In genomic region chr12:121799175-121799841, GRCh38 we compare ENCODE assay signal across 8 cellular contexts. TPM values are rescaled to one million over a fixed set of nuclear protein-coding genes. Genes with fewer than 3 reads are reported as not detected.
A peak's percentile ranks its signal among the peaks of the same experiment; 100 is the strongest.
DNase-seq lines count a peak whose midpoint lies in the region; ATAC-seq lines count a peak whose summit lies in the region.

No MANE protein-coding gene starts in this region.

- DNase-seq in activated CD4-positive, alpha-beta T cell treated with anti-CD3 and anti-CD28 coated beads for 36 hours: peak; percentile 71
- no peak for DNase-seq in activated CD4-positive, alpha-beta T cell treated with anti-CD3 and anti-CD28 coated beads, Interleukin-2, amount 50 U/mL, for 4 hours
- peak; percentile 72 to 89 for DNase-seq in NCI-H187 (lab: John Stamatoyannopoulos, UW)
- DNase-seq in T-helper 1 cell: peak in 3 of 5 donors; percentile 59 to 76 (median 61)
- peak; percentile 69 for DNase-seq in central memory CD4-positive, alpha-beta T cell
- DNase-seq in iris pigment epithelial cell (ENCODE audit: low read depth): peak; percentile 87

- H3K36me3 ChIP-seq in skeletal muscle satellite cell (ENCODE audit: insufficient read depth, low read length): no peaks in the 10 kb centered on the region

- H3K4me3 ChIP-seq in skeletal muscle satellite cell (ENCODE audit: low read length): peak overlapping the region; percentile 74

- peaks cover 35% of the 10 kb centered on the region for H3K4me1 Mint-ChIP-seq in activated CD4-positive, alpha-beta T cell treated with anti-CD3 and anti-CD28 coated beads for 36 hours

- intact Hi-C loops in activated CD4-positive, alpha-beta T cell treated with anti-CD3 and anti-CD28 coated beads for 36 hours (cut with DNase I, micrococcal nuclease): loop anchor here in 1 of 2 experiments (10.0 kb wide), 1 partner anchor 1605 kb away; the partner anchor contains the start of gene GCN1

- peak overlapping the region; percentile 84 for H3K27ac Mint-ChIP-seq in activated CD4-positive, alpha-beta T cell treated with anti-CD3 and anti-CD28 coated beads for 36 hours

- peak overlapping the region; percentile 73 for H3K4me3 Mint-ChIP-seq in activated CD4-positive, alpha-beta T cell treated with anti-CD3 and anti-CD28 coated beads for 36 hours

- H3K4me1 ChIP-seq in skeletal muscle satellite cell (ENCODE audit: control insufficient read depth, insufficient read depth, low read length): peaks cover 67% of the 10 kb centered on the region

- POLR2A ChIA-PET in activated CD4-positive, alpha-beta T cell treated with anti-CD3 and anti-CD28 coated beads for 36 hours (lab: Charles Lee): interaction anchor here (0.5 to 1.0 kb wide), 3 partner anchors 38 to 725 kb away, joined by 3 to 4 read pairs (median 3); no protein-coding TSS in a partner anchor

- H3K4me2 ChIP-seq in skeletal muscle satellite cell (ENCODE audit: low read length): peak overlapping the region; percentile 98

- H3K27me3 Mint-ChIP-seq in activated CD4-positive, alpha-beta T cell treated with anti-CD3 and anti-CD28 coated beads for 36 hours: no peaks in the 10 kb centered on the region

- CTCF ChIA-PET in activated CD4-positive, alpha-beta T cell treated with anti-CD3 and anti-CD28 coated beads for 36 hours (lab: Charles Lee): interaction anchor here (0.6 to 11.0 kb wide), 5 partner anchors 8 to 127 kb away, joined by 3 to 439 read pairs (median 82); partner anchors contain the start of genes PSMD9 and SETD1B

- H3K9me3 ChIP-seq in skeletal muscle satellite cell (replicated peaks; ENCODE audit: low read length): no peaks in the 10 kb centered on the region

- H3K9me3 Mint-ChIP-seq in activated CD4-positive, alpha-beta T cell treated with anti-CD3 and anti-CD28 coated beads for 36 hours (ENCODE audit: low read depth): no peaks in the 10 kb centered on the region

- peak overlapping the region; percentile 99 for H3K9ac ChIP-seq in skeletal muscle satellite cell (ENCODE audit: low read depth, low read length)

- peak; percentile 3 for ATAC-seq in activated CD4-positive, alpha-beta T cell treated with anti-CD3 and anti-CD28 coated beads for 36 hours
- ATAC-seq in GM21526 (IDR thresholded peaks at IDR 0.05; ENCODE audit: low FRiP score, unreplicated experiment): no peak

- no peaks in the 10 kb centered on the region for H3K27me3 ChIP-seq in skeletal muscle satellite cell (ENCODE audit: control insufficient read depth, insufficient read depth, low read length)

- H3K36me3 Mint-ChIP-seq in activated CD4-positive, alpha-beta T cell treated with anti-CD3 and anti-CD28 coated beads for 36 hours (ENCODE audit: low read depth): peaks cover 32% of the 10 kb centered on the region

RNA-seq across cellular contexts. Expression of gene SETD1B, which starts 4.5 kb away (rescaled TPM):
- total RNA-seq in activated CD4-positive, alpha-beta T cell treated with anti-CD3 and anti-CD28 coated beads for 36 hours: 10 to 100 TPM; 13.7 to 14.0 TPM
- 3.7 and 3.8 TPM in 2 replicates for total RNA-seq in skeletal muscle satellite cell (2012; rRNA removed)

RNA-seq across cellular contexts. Expression of gene RHOF, which starts 5.8 kb away (rescaled TPM):
- total RNA-seq in activated CD4-positive, alpha-beta T cell treated with anti-CD3 and anti-CD28 coated beads for 36 hours: 100 to 1,000 TPM in 1 of 2 experiments, 10 to 100 TPM in 1; 100.0 to 105 TPM
- total RNA-seq in skeletal muscle satellite cell (2012; rRNA removed): 5.6 and 7.2 TPM in 2 replicates

RNA-seq across cellular contexts. Expression of gene HPD, which starts 59.4 kb away (rescaled TPM):
- total RNA-seq in activated CD4-positive, alpha-beta T cell treated with anti-CD3 and anti-CD28 coated beads for 36 hours: not detected
- total RNA-seq in skeletal muscle satellite cell (2012; rRNA removed): 0.76 and 2.4 TPM in 2 replicates

Comparison
In these comparisons a context has a peak if more than half of its experiments do, and no peak if none do; other contexts are left out.
1. DNase-seq: peak in activated CD4-positive, alpha-beta T cell treated with anti-CD3 and anti-CD28 coated beads for 36 hours (single experiment), NCI-H187 (2 of 2), T-helper 1 cell (3 of 5), central memory CD4-positive, alpha-beta T cell (single experiment) and iris pigment epithelial cell (single experiment); none in activated CD4-positive, alpha-beta T cell treated with anti-CD3 and anti-CD28 coated beads, Interleukin-2, amount 50 U/mL, for 4 hours (0 of 2).